7 cellular contexts compared by ENCODE assay signal in the genomic region with DNA sequence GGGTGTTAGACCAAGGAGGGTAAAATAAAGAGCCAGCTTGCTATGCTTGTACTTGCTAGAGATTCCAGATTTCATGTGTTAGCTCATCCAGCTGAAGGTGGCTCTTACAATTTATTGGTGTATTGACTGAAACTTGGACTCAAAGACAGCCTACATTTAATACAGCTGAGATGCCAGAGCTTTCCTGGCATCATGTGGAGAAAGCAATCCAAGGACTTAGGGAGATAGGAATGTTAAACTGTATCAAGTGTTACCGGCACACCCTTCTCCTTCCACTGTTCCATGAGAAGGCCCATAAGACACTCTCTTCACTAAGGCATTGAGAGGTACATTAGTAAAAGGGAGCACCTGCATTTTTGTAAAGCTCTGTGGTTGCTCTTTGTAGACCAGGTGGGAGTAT.
"Had no signal": no experiment of that assay in that cellular context is flagged by ENCODE, and none has a peak within 500 bp of the region (broad histone marks: within the 10 kb centered on the region; RNA-seq: fewer than 3 reads in every experiment).

No MANE protein-coding gene starts in this region.

- DNase-seq: IMR-90, KBM-7, KG1 had no signal

- H3K27me3 Mint-ChIP-seq: IgD-negative memory B cell had no signal

- H3K36me3 Mint-ChIP-seq: IgD-negative memory B cell had no signal

- ATAC-seq: HepG2, K562 had no signal

- H3K9me3 Mint-ChIP-seq: IgD-negative memory B cell had no signal

- H3K4me3 Mint-ChIP-seq: IgD-negative memory B cell had no signal

- H3K27ac ChIP-seq: HL-60 had no signal

- H3K27ac Mint-ChIP-seq: IgD-negative memory B cell had no signal

- H3K4me3 ChIP-seq: K562 had no signal
